In genomic region chr19:3762501-3763459, GRCh38 we compare ENCODE assay signal across 1 cellular context.
TF ChIP-seq lines count a peak whose summit lies in the region.

Gene MRPL54 (plus strand): TSS chr19:3762682. CDS start chr19:3762701, 19 bp downstream.

TF ChIP-seq in HEK293, 187 proteins besides CTCF, POLR2A, EP300 and RAD21 (continued from another document and continues in another):
- TF ChIP-seq PRDM2 (tag by site-specific recombination; IDR thresholded peaks at IDR 0.05; ENCODE audit: borderline replicate concordance) = no peak
- no peak for TF ChIP-seq ZNF132 (tag by site-specific recombination; IDR thresholded peaks at IDR 0.05; ENCODE audit: borderline replicate concordance)
- TF ChIP-seq ZNF514 (tag by site-specific recombination; IDR thresholded peaks at IDR 0.05) = no peak
- TF ChIP-seq, protein P1, sequence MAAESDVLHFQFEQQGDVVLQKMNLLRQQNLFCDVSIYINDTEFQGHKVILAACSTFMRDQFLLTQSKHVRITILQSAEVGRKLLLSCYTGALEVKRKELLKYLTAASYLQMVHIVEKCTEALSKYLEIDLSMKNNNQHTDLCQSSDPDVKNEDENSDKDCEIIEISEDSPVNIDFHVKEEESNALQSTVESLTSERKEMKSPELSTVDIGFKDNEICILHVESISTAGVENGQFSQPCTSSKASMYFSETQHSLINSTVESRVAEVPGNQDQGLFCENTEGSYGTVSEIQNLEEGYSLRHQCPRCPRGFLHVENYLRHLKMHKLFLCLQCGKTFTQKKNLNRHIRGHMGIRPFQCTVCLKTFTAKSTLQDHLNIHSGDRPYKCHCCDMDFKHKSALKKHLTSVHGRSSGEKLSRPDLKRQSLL (tag by site-specific recombination; IDR thresholded peaks at IDR 0.05) = no peak
- TF ChIP-seq PRDM1 (tag by site-specific recombination; IDR thresholded peaks at IDR 0.05) = no peak
- TF ChIP-seq ZNF610 (tag by site-specific recombination; IDR thresholded peaks at IDR 0.05; ENCODE audit: borderline replicate concordance) = no peak
- TF ChIP-seq, protein P2, sequence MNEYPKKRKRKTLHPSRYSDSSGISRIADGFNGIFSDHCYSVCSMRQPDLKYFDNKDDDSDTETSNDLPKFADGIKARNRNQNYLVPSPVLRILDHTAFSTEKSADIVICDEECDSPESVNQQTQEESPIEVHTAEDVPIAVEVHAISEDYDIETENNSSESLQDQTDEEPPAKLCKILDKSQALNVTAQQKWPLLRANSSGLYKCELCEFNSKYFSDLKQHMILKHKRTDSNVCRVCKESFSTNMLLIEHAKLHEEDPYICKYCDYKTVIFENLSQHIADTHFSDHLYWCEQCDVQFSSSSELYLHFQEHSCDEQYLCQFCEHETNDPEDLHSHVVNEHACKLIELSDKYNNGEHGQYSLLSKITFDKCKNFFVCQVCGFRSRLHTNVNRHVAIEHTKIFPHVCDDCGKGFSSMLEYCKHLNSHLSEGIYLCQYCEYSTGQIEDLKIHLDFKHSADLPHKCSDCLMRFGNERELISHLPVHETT (tag by site-specific recombination; IDR thresholded peaks at IDR 0.05) = peak; percentile 58; the same call in 1 of the 2 replicates
- TF ChIP-seq ZNF654 (tag by site-specific recombination; IDR thresholded peaks at IDR 0.05; ENCODE audit: low read depth) = no peak
- no peak for TF ChIP-seq ZNF155 (tag by site-specific recombination; IDR thresholded peaks at IDR 0.05)
- TF ChIP-seq, protein P3, sequence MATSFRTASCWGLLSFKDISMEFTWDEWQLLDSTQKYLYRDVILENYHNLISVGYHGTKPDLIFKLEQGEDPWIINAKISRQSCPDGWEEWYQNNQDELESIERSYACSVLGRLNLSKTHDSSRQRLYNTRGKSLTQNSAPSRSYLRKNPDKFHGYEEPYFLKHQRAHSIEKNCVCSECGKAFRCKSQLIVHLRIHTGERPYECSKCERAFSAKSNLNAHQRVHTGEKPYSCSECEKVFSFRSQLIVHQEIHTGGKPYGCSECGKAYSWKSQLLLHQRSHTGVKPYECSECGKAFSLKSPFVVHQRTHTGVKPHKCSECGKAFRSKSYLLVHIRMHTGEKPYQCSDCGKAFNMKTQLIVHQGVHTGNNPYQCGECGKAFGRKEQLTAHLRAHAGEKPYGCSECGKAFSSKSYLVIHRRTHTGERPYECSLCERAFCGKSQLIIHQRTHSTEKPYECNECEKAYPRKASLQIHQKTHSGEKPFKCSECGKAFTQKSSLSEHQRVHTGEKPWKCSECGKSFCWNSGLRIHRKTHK (tag by site-specific recombination; IDR thresholded peaks at IDR 0.05) = no peak
- no peak for TF ChIP-seq ZNF175 (tag by site-specific recombination; IDR thresholded peaks at IDR 0.05)
- TF ChIP-seq, protein P4, sequence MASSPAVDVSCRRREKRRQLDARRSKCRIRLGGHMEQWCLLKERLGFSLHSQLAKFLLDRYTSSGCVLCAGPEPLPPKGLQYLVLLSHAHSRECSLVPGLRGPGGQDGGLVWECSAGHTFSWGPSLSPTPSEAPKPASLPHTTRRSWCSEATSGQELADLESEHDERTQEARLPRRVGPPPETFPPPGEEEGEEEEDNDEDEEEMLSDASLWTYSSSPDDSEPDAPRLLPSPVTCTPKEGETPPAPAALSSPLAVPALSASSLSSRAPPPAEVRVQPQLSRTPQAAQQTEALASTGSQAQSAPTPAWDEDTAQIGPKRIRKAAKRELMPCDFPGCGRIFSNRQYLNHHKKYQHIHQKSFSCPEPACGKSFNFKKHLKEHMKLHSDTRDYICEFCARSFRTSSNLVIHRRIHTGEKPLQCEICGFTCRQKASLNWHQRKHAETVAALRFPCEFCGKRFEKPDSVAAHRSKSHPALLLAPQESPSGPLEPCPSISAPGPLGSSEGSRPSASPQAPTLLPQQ (tag by site-specific recombination; IDR thresholded peaks at IDR 0.05) = peak; percentile 52; the same call in 1 of the 2 replicates
- peak; percentile 76 for TF ChIP-seq ZNF660 (tag by site-specific recombination; IDR thresholded peaks at IDR 0.05)
- TF ChIP-seq ZNF37A (tag by site-specific recombination; IDR thresholded peaks at IDR 0.05) = no peak
- TF ChIP-seq ZNF473 (tag by site-specific recombination; IDR thresholded peaks at IDR 0.05) = no peak
- peak; percentile 71 for TF ChIP-seq EGR2 (tag by site-specific recombination; IDR thresholded peaks at IDR 0.05; ENCODE audit: low read depth)
- TF ChIP-seq ZSCAN30 (tag by site-specific recombination; IDR thresholded peaks at IDR 0.05) = no peak
- no peak for TF ChIP-seq RBAK (tag by site-specific recombination; IDR thresholded peaks at IDR 0.05)
- TF ChIP-seq SALL2 (tag by site-specific recombination; IDR thresholded peaks at IDR 0.05; ENCODE audit: borderline replicate concordance) = no peak
- peak; percentile 96 for TF ChIP-seq ZBTB20 (tag by site-specific recombination; IDR thresholded peaks at IDR 0.05)
- no peak for TF ChIP-seq ZSCAN16 (tag by site-specific recombination; IDR thresholded peaks at IDR 0.05)
- 0 out of 2 replicates have a peak, but pooled peaks have one; percentile 45 for TF ChIP-seq MZF1 (tag by site-specific recombination; IDR thresholded peaks at IDR 0.05; ENCODE audit: borderline replicate concordance)
- no peak for TF ChIP-seq ZNF324 (tag by site-specific recombination; IDR thresholded peaks at IDR 0.05)
- peak; percentile 73; the same call in 1 of the 2 replicates for TF ChIP-seq ZBTB21 (tag by site-specific recombination; IDR thresholded peaks at IDR 0.05)
- no peak for TF ChIP-seq ZNF416 (tag by site-specific recombination; IDR thresholded peaks at IDR 0.05)
- no peak for TF ChIP-seq ZNF16 (tag by site-specific recombination; IDR thresholded peaks at IDR 0.05; ENCODE audit: low read depth)
- TF ChIP-seq ZNF596 (tag by site-specific recombination; IDR thresholded peaks at IDR 0.05) = no peak
- TF ChIP-seq ZNF645 (tag by site-specific recombination; IDR thresholded peaks at IDR 0.05) = no peak
- TF ChIP-seq BCL11A (tag by site-specific recombination; IDR thresholded peaks at IDR 0.05; ENCODE audit: low read depth) = no peak
- TF ChIP-seq ZNF624 (tag by site-specific recombination; IDR thresholded peaks at IDR 0.05) = no peak
- TF ChIP-seq ZNF302 (tag by site-specific recombination; IDR thresholded peaks at IDR 0.05; ENCODE audit: low read depth) = no peak
- no peak for TF ChIP-seq ZNF248 (tag by site-specific recombination; IDR thresholded peaks at IDR 0.05)
- TF ChIP-seq ZNF239 (tag by site-specific recombination; IDR thresholded peaks at IDR 0.05) = no peak
- TF ChIP-seq ZNF670 (tag by site-specific recombination; IDR thresholded peaks at IDR 0.05; ENCODE audit: low read depth) = no peak
- TF ChIP-seq, protein P5, sequence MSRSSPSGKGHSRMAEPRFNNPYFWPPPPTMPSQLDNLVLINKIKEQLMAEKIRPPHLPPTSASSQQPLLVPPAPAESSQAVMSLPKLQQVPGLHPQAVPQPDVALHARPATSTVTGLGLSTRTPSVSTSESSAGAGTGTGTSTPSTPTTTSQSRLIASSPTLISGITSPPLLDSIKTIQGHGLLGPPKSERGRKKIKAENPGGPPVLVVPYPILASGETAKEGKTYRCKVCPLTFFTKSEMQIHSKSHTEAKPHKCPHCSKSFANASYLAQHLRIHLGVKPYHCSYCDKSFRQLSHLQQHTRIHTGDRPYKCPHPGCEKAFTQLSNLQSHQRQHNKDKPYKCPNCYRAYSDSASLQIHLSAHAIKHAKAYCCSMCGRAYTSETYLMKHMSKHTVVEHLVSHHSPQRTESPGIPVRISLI (tag by site-specific recombination; IDR thresholded peaks at IDR 0.05) = no peak
- no peak for TF ChIP-seq ZNF555 (tag by site-specific recombination; conservative IDR thresholded peaks at IDR 0.05)
- peak; percentile 84 for TF ChIP-seq ZBTB8A (tag by site-specific recombination; IDR thresholded peaks at IDR 0.05)
- no peak for TF ChIP-seq ZNF169 (tag by site-specific recombination; IDR thresholded peaks at IDR 0.05)
- TF ChIP-seq INSM2 (tag by site-specific recombination; IDR thresholded peaks at IDR 0.05) = 0 out of 2 replicates have a peak, but pooled peaks have one; percentile 15
- peak; percentile 98 for TF ChIP-seq ZNF76 (tag by site-specific recombination; IDR thresholded peaks at IDR 0.05; ENCODE audit: borderline replicate concordance, low read depth)
- peak; percentile 53; the same call in 1 of the 2 replicates for TF ChIP-seq KLF16 (tag by site-specific recombination; IDR thresholded peaks at IDR 0.05)
- TF ChIP-seq ZNF623 (tag by site-specific recombination; IDR thresholded peaks at IDR 0.05) = no peak
- no peak for TF ChIP-seq ZSCAN5A (tag by site-specific recombination; IDR thresholded peaks at IDR 0.05)
- TF ChIP-seq, protein P6, sequence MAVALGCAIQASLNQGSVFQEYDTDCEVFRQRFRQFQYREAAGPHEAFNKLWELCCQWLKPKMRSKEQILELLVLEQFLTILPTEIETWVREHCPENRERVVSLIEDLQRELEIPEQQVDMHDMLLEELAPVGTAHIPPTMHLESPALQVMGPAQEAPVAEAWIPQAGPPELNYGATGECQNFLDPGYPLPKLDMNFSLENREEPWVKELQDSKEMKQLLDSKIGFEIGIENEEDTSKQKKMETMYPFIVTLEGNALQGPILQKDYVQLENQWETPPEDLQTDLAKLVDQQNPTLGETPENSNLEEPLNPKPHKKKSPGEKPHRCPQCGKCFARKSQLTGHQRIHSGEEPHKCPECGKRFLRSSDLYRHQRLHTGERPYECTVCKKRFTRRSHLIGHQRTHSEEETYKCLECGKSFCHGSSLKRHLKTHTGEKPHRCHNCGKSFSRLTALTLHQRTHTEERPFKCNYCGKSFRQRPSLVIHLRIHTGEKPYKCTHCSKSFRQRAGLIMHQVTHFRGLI (tag by site-specific recombination; IDR thresholded peaks at IDR 0.05) = no peak
- no peak for TF ChIP-seq ZNF146 (tag by site-specific recombination; IDR thresholded peaks at IDR 0.05)
